Comparison of ENCODE assay signal across 27 cellular contexts in the genomic region with DNA sequence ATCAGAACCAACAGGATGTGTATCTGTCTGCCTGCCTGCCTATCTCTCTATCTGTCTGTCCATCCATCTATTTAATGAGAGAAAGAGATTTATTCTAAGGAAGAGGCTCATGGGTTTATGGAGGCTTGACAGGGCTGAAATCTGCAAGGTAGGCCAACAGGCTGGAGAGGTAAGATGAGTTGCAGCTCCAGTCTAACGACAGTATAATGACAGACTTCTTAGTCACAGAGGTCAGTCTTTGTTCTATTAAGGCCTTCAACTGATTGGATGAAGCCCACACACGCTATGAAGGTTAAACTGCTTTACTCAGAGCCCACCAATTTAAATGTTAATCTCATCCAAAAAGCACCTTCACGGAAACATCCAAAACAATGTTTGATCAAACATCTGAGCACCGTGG.
"Had no signal": no experiment of that assay in that cellular context is flagged by ENCODE, and none has a peak within 500 bp of the region (broad histone marks: within the 10 kb centered on the region; RNA-seq: fewer than 3 reads in every experiment).

No MANE protein-coding gene starts in this region.

- H3K9me3 ChIP-seq: colonic mucosa, esophagus muscularis mucosa, gastroesophageal sphincter, heart left ventricle, lower lobe of right lung, mucosa of descending colon had no signal

- H3K36me3 ChIP-seq: colonic mucosa, esophagus muscularis mucosa, gastroesophageal sphincter, heart left ventricle, lower lobe of right lung had no signal

- H3K36me3 Mint-ChIP-seq: immature natural killer cell; mesothelial cell of epicardium; naive B cell; naive thymus-derived CD8-positive, alpha-beta T cell had no signal

- H2AFZ ChIP-seq: hepatocyte had no signal

- ATAC-seq: effector memory CD8-positive, alpha-beta T cell; foreskin keratinocyte; gastroesophageal sphincter; left colon; left lobe of liver; lower lobe of right lung; mucosa of descending colon; naive thymus-derived CD8-positive, alpha-beta T cell had no signal

- H3K27ac ChIP-seq: colonic mucosa, epithelial cell of prostate, esophagus muscularis mucosa, foreskin keratinocyte, gastroesophageal sphincter, heart left ventricle, hepatocyte, lower lobe of right lung had no signal

- H3K79me2 ChIP-seq: hepatocyte had no signal

- H3K4me2 ChIP-seq: hepatocyte had no signal

- H3K27me3 ChIP-seq: colonic mucosa, esophagus muscularis mucosa, foreskin keratinocyte, gastroesophageal sphincter, heart left ventricle, hepatocyte had no signal

- H3K4me3 Mint-ChIP-seq: dendritic cell treated with granulocyte-macrophage colony-stimulating factor and Interleukin-4, amounts not matched to agents 40 ng/mL and 50 ng/mL, for 4 days; effector memory CD8-positive, alpha-beta T cell; endodermal cell; immature natural killer cell; mesothelial cell of epicardium; naive B cell; naive thymus-derived CD8-positive, alpha-beta T cell had no signal

- H3K27me3 Mint-ChIP-seq: dendritic cell treated with granulocyte-macrophage colony-stimulating factor and Interleukin-4, amounts not matched to agents 40 ng/mL and 50 ng/mL, for 4 days; effector memory CD8-positive, alpha-beta T cell had no signal

- H3K9me3 Mint-ChIP-seq: dendritic cell treated with granulocyte-macrophage colony-stimulating factor and Interleukin-4, amounts not matched to agents 40 ng/mL and 50 ng/mL, for 4 days; effector memory CD8-positive, alpha-beta T cell; endodermal cell; immature natural killer cell; mesothelial cell of epicardium; naive thymus-derived CD8-positive, alpha-beta T cell had no signal

- H3K4me1 Mint-ChIP-seq: endodermal cell; naive B cell; naive thymus-derived CD8-positive, alpha-beta T cell had no signal

- H3K4me1 ChIP-seq: colonic mucosa, foreskin keratinocyte, lower lobe of right lung had no signal

- H3K27ac Mint-ChIP-seq: dendritic cell treated with granulocyte-macrophage colony-stimulating factor and Interleukin-4, amounts not matched to agents 40 ng/mL and 50 ng/mL, for 4 days; effector memory CD8-positive, alpha-beta T cell; endodermal cell; immature natural killer cell; mesothelial cell of epicardium; naive thymus-derived CD8-positive, alpha-beta T cell had no signal

- DNase-seq: colonic mucosa; cortex of kidney; effector CD8-positive, alpha-beta T cell; effector memory CD8-positive, alpha-beta T cell; endodermal cell; erythroblast; foreskin keratinocyte; heart left ventricle; hypothalamus; immature natural killer cell; islet precursor cell; kidney; kidney glomerular epithelial cell; left colon; left ventricle myocardium superior; lower lobe of right lung; mesenchymal stem cell; mucosa of descending colon; naive B cell; naive thymus-derived CD8-positive, alpha-beta T cell had no signal

- H3K4me3 ChIP-seq: colonic mucosa, esophagus muscularis mucosa, gastroesophageal sphincter, heart left ventricle, hepatocyte, lower lobe of right lung, mucosa of descending colon had no signal
